Comparison of ENCODE assay signal across 8 cellular contexts in the genomic region with DNA sequence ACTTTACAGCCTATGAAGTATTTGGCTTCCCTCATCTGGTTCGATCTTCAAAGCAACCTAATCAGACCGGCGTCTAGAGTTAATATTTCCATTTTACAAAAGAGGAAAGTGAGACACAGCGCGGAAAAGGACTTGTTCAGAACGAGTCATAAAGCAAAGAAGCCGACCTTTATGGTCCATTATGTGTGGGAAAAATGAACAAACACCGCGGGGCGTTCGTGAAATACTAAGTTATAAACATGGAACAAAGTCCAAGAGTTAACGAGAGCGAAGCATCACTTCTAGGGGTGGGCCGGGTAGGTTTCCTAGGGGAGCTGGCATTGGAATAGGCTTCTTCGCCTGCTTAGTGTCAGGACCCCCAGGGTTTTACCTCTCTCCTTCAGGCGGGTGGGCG. TPM values are rescaled to one million over a fixed set of nuclear protein-coding genes. Genes with fewer than 3 reads are reported as not detected.
DNase-seq lines count a peak whose midpoint lies in the region; ATAC-seq and TF ChIP-seq lines count a peak whose summit lies in the region.

No MANE protein-coding gene starts in this region.

- peaks cover 8% of the 10 kb centered on the region for H3K4me1 ChIP-seq in Loucy (ENCODE audit: insufficient read depth, low read length, poor library complexity, severe bottlenecking)

- H3K9me2 ChIP-seq in Loucy (replicated peaks; ENCODE audit: low read depth, low read length): no peaks in the 10 kb centered on the region

- no peak for ATAC-seq in central memory CD8-positive, alpha-beta T cell (replicated peaks; ENCODE audit: extremely low read depth, poor library complexity, severe bottlenecking)
- ATAC-seq in GM18517 (IDR thresholded peaks at IDR 0.05; ENCODE audit: unreplicated experiment): no peak

- peak overlapping the region; percentile 90 for H3K27ac Mint-ChIP-seq in central memory CD8-positive, alpha-beta T cell (ENCODE audit: low read depth)

- peak overlapping the region; percentile 86 for H3K4me3 Mint-ChIP-seq in central memory CD8-positive, alpha-beta T cell

- peaks cover 17% of the 10 kb centered on the region for H3K36me3 Mint-ChIP-seq in central memory CD8-positive, alpha-beta T cell (ENCODE audit: insufficient read depth)

- H4K20me1 ChIP-seq in Loucy (ENCODE audit: insufficient read depth, low read length, poor library complexity, severe bottlenecking): no peaks in the 10 kb centered on the region

- no peaks in the 10 kb centered on the region for H3K27me3 ChIP-seq in Loucy (ENCODE audit: insufficient read depth, low read length, poor library complexity, severe bottlenecking)

- H2AFZ ChIP-seq in Loucy (ENCODE audit: low read length): peak overlapping the region; percentile 83

- H3K79me2 ChIP-seq in Loucy (ENCODE audit: insufficient read depth, low read length): no peaks in the 10 kb centered on the region

- TF ChIP-seq CTCF in Loucy (conservative IDR thresholded peaks at IDR 0.05; ENCODE audit: low read length): no peak

- H3K36me3 ChIP-seq in Loucy (ENCODE audit: insufficient read depth, low read length): no peaks in the 10 kb centered on the region

- DNase-seq in GM03348 (ENCODE audit: low spot score): peak; percentile 20
- DNase-seq in central memory CD8-positive, alpha-beta T cell (ENCODE audit: low spot score in 2 of 2): no peak
- DNase-seq in myocyte (ENCODE audit: low read depth): peak; percentile 6
- no peak for DNase-seq in SKM-1 (lab: John Stamatoyannopoulos, UW; ENCODE audit: unreplicated experiment)
- no peak for DNase-seq in HPDE6-E6E7 (ENCODE audit: extremely low spot score)
- DNase-seq in iPS-NIHi7 (ENCODE audit: extremely low spot score): no peak

- H3K4me1 Mint-ChIP-seq in central memory CD8-positive, alpha-beta T cell: peaks cover 44% of the 10 kb centered on the region

- H3K9me3 ChIP-seq in Loucy (ENCODE audit: insufficient read depth, low read depth, low read length): no peaks in the 10 kb centered on the region

- H3K9me3 Mint-ChIP-seq in central memory CD8-positive, alpha-beta T cell: no peaks in the 10 kb centered on the region

- peak overlapping the region; percentile 60 for H3K9ac ChIP-seq in Loucy (ENCODE audit: low read depth, low read length, poor library complexity, severe bottlenecking)

- no peaks in the 10 kb centered on the region for H3F3A ChIP-seq in Loucy (ENCODE audit: low read depth)

- H3K4me2 ChIP-seq in Loucy (ENCODE audit: low read depth, low read length, poor library complexity, severe bottlenecking): peak overlapping the region; percentile 96

- H3K27me3 Mint-ChIP-seq in central memory CD8-positive, alpha-beta T cell: no peaks in the 10 kb centered on the region

- H3K4me3 ChIP-seq in Loucy (ENCODE audit: low read length, poor library complexity, severe bottlenecking): peak overlapping the region; percentile 83

RNA-seq across cellular contexts. Expression of a gene that starts 0.6 kb away (rescaled TPM):
- total RNA-seq in myocyte: 4.4 and 4.7 TPM in 2 replicates
- polyA plus RNA-seq in myocyte (2012): 6.1 TPM

RNA-seq across cellular contexts. Expression of a gene that starts 27.6 kb away (rescaled TPM):
- total RNA-seq in myocyte: 19.3 and 29.7 TPM in 2 replicates
- 7.3 TPM for polyA plus RNA-seq in myocyte (2012)

RNA-seq across cellular contexts. Expression of a gene that starts 31.5 kb away (rescaled TPM):
- total RNA-seq in myocyte: 12.2 and 16.9 TPM in 2 replicates
- 5.3 TPM for polyA plus RNA-seq in myocyte (2012)

Comparison
In these comparisons a context has a peak if more than half of its experiments do, and no peak if none do; other contexts are left out.
1. DNase-seq: peak in GM03348 (single experiment) and myocyte (single experiment); none in central memory CD8-positive, alpha-beta T cell (0 of 2), SKM-1 (single experiment), HPDE6-E6E7 (single experiment) and iPS-NIHi7 (single experiment).